Comparison of ENCODE assay signal across 25 cellular contexts in genomic region chr12:2589381-2589780, GRCh38.
"Had no signal": no experiment of that assay in that cellular context is flagged by ENCODE, and none has a peak within 500 bp of the region (broad histone marks: within the 10 kb centered on the region; RNA-seq: fewer than 3 reads in every experiment).

No MANE protein-coding gene starts in this region.

- H3K4me3 ChIP-seq: ascending aorta, breast epithelium, cardiac muscle cell, colonic mucosa, esophagus squamous epithelium had no signal

- DNase-seq: activated CD4-positive, alpha-beta memory T cell treated with anti-CD3 and anti-CD28 coated beads for 36 hours; activated CD4-positive, alpha-beta T cell treated with anti-CD3 and anti-CD28 coated beads for 36 hours; activated CD4-positive, alpha-beta T cell treated with anti-CD3 and anti-CD28 coated beads, Interleukin-2, amount 10 ng/mL, durations not matched to agents 24 days and 14 days; activated CD4-positive, CD25-positive, alpha-beta regulatory T cell; activated CD4-positive, CD25-positive, alpha-beta regulatory T cell treated with anti-CD3 and anti-CD28 coated beads, Interleukin-2, amount 50 U/mL, for 72 hours; activated CD8-positive, alpha-beta memory T cell treated with anti-CD3 and anti-CD28 coated beads, Interleukin-2, amount 10 ng/mL, durations not matched to agents 7 days and 5 days; activated CD8-positive, alpha-beta memory T cell treated with anti-CD3 and anti-CD28 coated beads, Interleukin-2, amount 50 U/mL, for 4 hours; activated CD8-positive, alpha-beta T cell treated with anti-CD3 and anti-CD28 coated beads, Interleukin-2, amount 10 ng/mL, durations not matched to agents 7 days and 5 days; activated effector memory CD4-positive, alpha-beta T cell treated with anti-CD3 and anti-CD28 coated beads, Interleukin-2, amount 50 U/mL, for 16 hours; activated naive CD4-positive, alpha-beta T cell treated with anti-CD3 and anti-CD28 coated beads for 36 hours; activated naive CD8-positive, alpha-beta T cell treated with anti-CD3 and anti-CD28 coated beads for 36 hours; activated naive CD8-positive, alpha-beta T cell treated with anti-CD3 and anti-CD28 coated beads, Interleukin-2, amount 50 U/mL, for 24 hours; activated T-cell treated with anti-CD3 and anti-CD28 coated beads, Interleukin-2, amount 50 U/mL, for 1 hour; activated T-cell treated with anti-CD3 and anti-CD28 coated beads, Interleukin-2, amount 50 U/mL, for 48 hours; central memory CD4-positive, alpha-beta T cell; cerebellar nuclear complex; colonic mucosa; effector CD8-positive, alpha-beta T cell; esophagus squamous epithelium; foreskin melanocyte; T-helper 2 cell had no signal

- H3K4me1 ChIP-seq: ascending aorta, breast epithelium, colonic mucosa, esophagus squamous epithelium had no signal

- H3K27ac ChIP-seq: ascending aorta, breast epithelium, cardiac muscle cell, colonic mucosa, epithelial cell of prostate, esophagus squamous epithelium had no signal

- H3K27me3 ChIP-seq: ascending aorta, breast epithelium, cardiac muscle cell, colonic mucosa had no signal

- ATAC-seq: activated CD4-positive, alpha-beta T cell treated with anti-CD3 and anti-CD28 coated beads for 36 hours; activated CD8-positive, alpha-beta memory T cell treated with anti-CD3 and anti-CD28 coated beads, Interleukin-2, amount 10 ng/mL, durations not matched to agents 7 days and 5 days; activated CD8-positive, alpha-beta T cell treated with anti-CD3 and anti-CD28 coated beads, Interleukin-2, amount 10 ng/mL, durations not matched to agents 7 days and 5 days; activated naive CD8-positive, alpha-beta T cell treated with anti-CD3 and anti-CD28 coated beads, Interleukin-2, amount 50 U/mL, for 24 hours had no signal

- H3K9me3 ChIP-seq: ascending aorta, colonic mucosa had no signal

- H3K36me3 ChIP-seq: breast epithelium, colonic mucosa had no signal
